ENCODE assay signal across 11 cellular contexts in the genomic region with DNA sequence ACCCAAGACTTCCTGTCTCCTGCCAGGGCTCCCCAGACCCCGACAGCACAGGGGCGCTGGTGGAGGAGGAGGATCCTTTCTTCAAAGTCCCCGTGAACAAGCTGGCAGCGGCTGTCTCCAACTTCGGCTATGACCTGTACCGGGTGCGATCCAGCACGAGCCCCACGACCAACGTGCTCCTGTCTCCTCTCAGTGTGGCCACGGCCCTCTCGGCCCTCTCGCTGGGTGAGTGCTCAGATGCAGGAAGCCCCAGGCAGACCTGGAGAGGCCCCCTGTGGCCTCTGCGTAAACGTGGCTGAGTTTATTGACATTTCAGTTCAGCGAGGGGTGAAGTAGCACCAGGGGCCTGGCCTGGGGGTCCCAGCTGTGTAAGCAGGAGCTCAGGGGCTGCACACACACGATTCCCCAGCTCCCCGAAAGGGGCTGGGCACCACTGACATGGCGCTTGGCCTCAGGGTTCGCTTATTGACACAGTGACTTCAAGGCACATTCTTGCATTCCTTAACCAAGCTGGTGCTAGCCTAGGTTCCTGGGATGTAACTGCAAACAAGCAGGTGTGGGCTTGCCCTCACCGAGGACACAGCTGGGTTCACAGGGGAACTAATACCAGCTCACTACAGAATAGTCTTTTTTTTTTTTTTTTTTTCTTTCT. TPM values are rescaled to one million over a fixed set of nuclear protein-coding genes. Genes with fewer than 3 reads are reported as not detected.
DNase-seq lines count a peak whose midpoint lies in the region; ATAC-seq and TF ChIP-seq lines count a peak whose summit lies in the region.
"Had no signal": no experiment of that assay in that cellular context is flagged by ENCODE, and none has a peak within 500 bp of the region (broad histone marks: within the 10 kb centered on the region; RNA-seq: fewer than 3 reads in every experiment).

No MANE protein-coding gene starts in this region.

- peak overlapping the region; percentile 26 for H3K27ac Mint-ChIP-seq in stimulated activated naive B cell treated with anti-CD40 and anti-IgM and Interleukin-4, amounts not matched to agents 10 μg/mL and 1 μg/mL and 100 μg/mL, for 72 hours
- H3K27ac Mint-ChIP-seq: natural killer cell treated with Interleukin-12 subunit alpha and Interleukin-12 subunit beta and Interleukin-15 and Interleukin-18, amount 100 ng/mL, for 72 hours had no signal

- TF ChIP-seq CTCF in hepatocyte (IDR thresholded peaks at IDR 0.05; ENCODE audit: poor library complexity): no peak

- 35% methylated on average over 21 of the region's 21 CpGs for WGBS in hepatocyte (ENCODE audit: low lambda C conversion rate, missing lambda C conversion rate)

- H3K9me2 ChIP-seq in hepatocyte (replicated peaks; ENCODE audit: insufficient read depth): no peaks in the 10 kb centered on the region

- H3K4me1 Mint-ChIP-seq in stimulated activated naive B cell treated with anti-CD40 and anti-IgM and Interleukin-4, amounts not matched to agents 10 μg/mL and 1 μg/mL and 100 μg/mL, for 72 hours: peaks cover 26 to 42% of the 10 kb centered on the region in 2 donors

- no peak overlapping the region for H3K27ac ChIP-seq in SK-N-MC
- peak overlapping the region; percentile 91 for H3K27ac ChIP-seq in hepatocyte
- H3K27ac ChIP-seq: 22Rv1, HL-60 had no signal

- H3K27me3 Mint-ChIP-seq in stimulated activated naive B cell treated with anti-CD40 and anti-IgM and Interleukin-4, amounts not matched to agents 10 μg/mL and 1 μg/mL and 100 μg/mL, for 72 hours: no peaks in the 10 kb centered on the region
- H3K27me3 Mint-ChIP-seq: natural killer cell treated with Interleukin-12 subunit alpha and Interleukin-12 subunit beta and Interleukin-15 and Interleukin-18, amount 100 ng/mL, for 72 hours had no signal

- H3K9me3 Mint-ChIP-seq in stimulated activated naive B cell treated with anti-CD40 and anti-IgM and Interleukin-4, amounts not matched to agents 10 μg/mL and 1 μg/mL and 100 μg/mL, for 72 hours: no peaks in the 10 kb centered on the region
- H3K9me3 Mint-ChIP-seq: natural killer cell treated with Interleukin-12 subunit alpha and Interleukin-12 subunit beta and Interleukin-15 and Interleukin-18, amount 100 ng/mL, for 72 hours had no signal

- peaks cover 0 to 1% of the 10 kb centered on the region in 2 donors for H3K36me3 Mint-ChIP-seq in stimulated activated naive B cell treated with anti-CD40 and anti-IgM and Interleukin-4, amounts not matched to agents 10 μg/mL and 1 μg/mL and 100 μg/mL, for 72 hours
- H3K36me3 Mint-ChIP-seq: natural killer cell treated with Interleukin-12 subunit alpha and Interleukin-12 subunit beta and Interleukin-15 and Interleukin-18, amount 100 ng/mL, for 72 hours had no signal

- H4K20me1 ChIP-seq in hepatocyte (ENCODE audit: insufficient read depth, poor library complexity, severe bottlenecking): no peaks in the 10 kb centered on the region

- no peaks in the 10 kb centered on the region for H3K27me3 ChIP-seq in hepatocyte

- H3K4me2 ChIP-seq in hepatocyte: peak overlapping the region; percentile 42

- H3K9me3 ChIP-seq in SK-N-MC (ENCODE audit: low read depth, low read length): no peaks in the 10 kb centered on the region
- H3K9me3 ChIP-seq in hepatocyte (ENCODE audit: low read depth): no peaks in the 10 kb centered on the region

- H3K79me2 ChIP-seq in hepatocyte: peaks cover 15% of the 10 kb centered on the region

- ATAC-seq in stimulated activated naive B cell treated with anti-CD40 and anti-IgM and Interleukin-4, amounts not matched to agents 10 μg/mL and 1 μg/mL and 100 μg/mL, for 72 hours (replicated peaks): peak; percentile 55 to 68
- ATAC-seq in GM21515 (IDR thresholded peaks at IDR 0.05; ENCODE audit: unreplicated experiment): no peak

- H3K9ac ChIP-seq in SK-N-MC (ENCODE audit: insufficient read length): no peak overlapping the region

- H3K4me3 ChIP-seq in SK-N-MC: peak overlapping the region; percentile 42
- no peak overlapping the region for H3K4me3 ChIP-seq in hepatocyte

- DNase-seq in DMS 273 (lab: John Stamatoyannopoulos, UW; ENCODE audit: unreplicated experiment) (peak; percentile 46), DMS 273 treated with DMSO at 0.1 percent for 48 hours (lab: John Stamatoyannopoulos, UW) (no peak), SK-N-MC (ENCODE audit: low read depth, low spot score) (no peak), hepatocyte (ENCODE audit: low spot score) (peak; percentile 72), inferior parietal cortex (ENCODE audit: extremely low spot score) (no peak), nucleus accumbens (lab: John Stamatoyannopoulos, UW) (no peak)
- no peak for DNase-seq in stimulated activated naive B cell treated with anti-CD40 and anti-IgM and Interleukin-4, amounts not matched to agents 10 μg/mL and 1 μg/mL and 100 μg/mL, for 72 hours

- H2AFZ ChIP-seq in hepatocyte: no peak overlapping the region

- H3K4me1 ChIP-seq in hepatocyte (ENCODE audit: insufficient read depth): peaks cover 16% of the 10 kb centered on the region

- H3K36me3 ChIP-seq in SK-N-MC (ENCODE audit: insufficient read depth, low read length): no peaks in the 10 kb centered on the region
- H3K36me3 ChIP-seq in hepatocyte (replicated peaks; ENCODE audit: insufficient read depth, low read depth): no peaks in the 10 kb centered on the region

- peak overlapping the region; percentile 9 to 60 for H3K4me3 Mint-ChIP-seq in stimulated activated naive B cell treated with anti-CD40 and anti-IgM and Interleukin-4, amounts not matched to agents 10 μg/mL and 1 μg/mL and 100 μg/mL, for 72 hours
- H3K4me3 Mint-ChIP-seq: natural killer cell treated with Interleukin-12 subunit alpha and Interleukin-12 subunit beta and Interleukin-15 and Interleukin-18, amount 100 ng/mL, for 72 hours had no signal

RNA-seq across cellular contexts. Expression of a gene that starts 8.1 kb away (rescaled TPM):
- total RNA-seq in hepatocyte: 1,201 and 1,404 TPM in 2 replicates
- 739 and 774 TPM in 2 replicates for polyA plus RNA-seq in hepatocyte
- total RNA-seq: natural killer cell treated with Interleukin-12 subunit alpha and Interleukin-12 subunit beta and Interleukin-15 and Interleukin-18, amount 100 ng/mL, for 72 hours had no signal

RNA-seq across cellular contexts. Expression of a gene that starts 27.3 kb away (rescaled TPM):
- 127 and 140 TPM in 2 replicates for total RNA-seq in hepatocyte
- polyA plus RNA-seq in hepatocyte: 127 and 164 TPM in 2 replicates

RNA-seq across cellular contexts. Expression of a gene that starts 45.4 kb away (rescaled TPM):
- 16.9 and 24.4 TPM in 2 replicates for total RNA-seq in hepatocyte
- 24.0 and 27.6 TPM in 2 replicates for polyA plus RNA-seq in hepatocyte

RNA-seq across cellular contexts. Expression of a gene that starts 59.8 kb away (rescaled TPM):
- total RNA-seq in hepatocyte: 8.7 and 11.4 TPM in 2 replicates
- 8.5 and 9.5 TPM in 2 replicates for polyA plus RNA-seq in hepatocyte

RNA-seq across cellular contexts. Expression of a gene that starts 59.8 kb away (rescaled TPM):
- 4.5 and 4.9 TPM in 2 replicates for total RNA-seq in hepatocyte
- 2.0 and 3.0 TPM in 2 replicates for polyA plus RNA-seq in hepatocyte

Comparison
In these comparisons a context has a peak if more than half of its experiments do, and no peak if none do; other contexts are left out.
1. DNase-seq: peak in DMS 273 (single experiment) and hepatocyte (single experiment); none in DMS 273 treated with DMSO at 0.1 percent for 48 hours (single experiment), SK-N-MC (single experiment), stimulated activated naive B cell treated with anti-CD40 and anti-IgM and Interleukin-4, amounts not matched to agents 10 μg/mL and 1 μg/mL and 100 μg/mL, for 72 hours (single experiment), inferior parietal cortex (single experiment) and nucleus accumbens (0 of 56).